ENCODE assay signal across 8 cellular contexts in genomic region chr1:219927298-219927955, GRCh38. TPM values are rescaled to one million over a fixed set of nuclear protein-coding genes. Genes with fewer than 3 reads are reported as not detected.
DNase-seq lines count a peak whose midpoint lies in the region; ATAC-seq, FAIRE-seq and TF ChIP-seq lines count a peak whose summit lies in the region.

No MANE protein-coding gene starts in this region.

- CTCF ChIA-PET in GM12878 (lab: Yijun Ruan, JAX) = interaction anchor here (0.7 kb wide), 1 partner anchor 41 kb away, joined by 3 read pairs; no protein-coding TSS in a partner anchor

- 4% methylated on average over 29 of the region's 31 CpGs for WGBS in GM12878 (ENCODE audit: insufficient coverage, insufficient replicate concordance, low lambda C conversion rate, missing lambda C conversion rate)

- H3K36me3 ChIP-seq in right atrium auricular region (no peaks in the 10 kb centered on the region), GM12878 (ENCODE audit: control insufficient read depth in 2 of 2, insufficient read depth in 2 of 2, low read length in 1 of 2) (no peaks in the 10 kb centered on the region), muscle layer of colon (ENCODE audit: insufficient read depth, low read length) (no peaks in the 10 kb centered on the region), vagina (no peaks in the 10 kb centered on the region)

- no peak for ATAC-seq in GM12878

- intact Hi-C loops in cardiac septum (cut with DNase I) = no loop called here
- intact Hi-C loops in GM12878 (cut with micrococcal nuclease; ENCODE audit: unreplicated experiment) = no loop called here
- intact Hi-C loops in vagina (cut with DNase I) = no loop called here

- no peaks in the 10 kb centered on the region for H3K79me2 ChIP-seq in GM12878 (ENCODE audit: control insufficient read depth, insufficient read depth, low read length)

- in situ Hi-C loops in GM12878 (cut with MboI) = no loop called here

- H3K27ac ChIP-seq in right atrium auricular region (no peak overlapping the region), GM12878 (ENCODE audit: control insufficient read depth, insufficient read depth) (no peak overlapping the region), muscle layer of colon (ENCODE audit: low read depth, low read length) (no peak overlapping the region), vagina (no peak overlapping the region)

- H3K4me3 ChIP-seq in right atrium auricular region = peak overlapping the region; percentile 23 to 49
- H3K4me3 ChIP-seq in GM12878 = peak overlapping the region; percentile 27; the same call in 1 of the 2 replicates
- peak overlapping the region; percentile 41 to 49 for H3K4me3 ChIP-seq in muscle layer of colon (ENCODE audit: low read depth in 1 of 2, low read length in 2 of 2)
- H3K4me3 ChIP-seq in vagina = peak overlapping the region; percentile 35 to 51

- no peak for DNase-seq in right atrium auricular region (ENCODE audit: low spot score)
- no peak for DNase-seq in cardiac septum (ENCODE audit: low spot score)
- DNase-seq in GM12878 (ENCODE audit: low read depth, low spot score) = no peak
- DNase-seq in vagina (ENCODE audit: extremely low spot score in 2 of 2) = no peak
- DNase-seq in NCI-H2029 (lab: John Stamatoyannopoulos, UW) = no peak
- no peak for DNase-seq in NCI-H2196 treated with DMSO at 0.1 percent for 48 hours (lab: John Stamatoyannopoulos, UW; ENCODE audit: unreplicated experiment)
- DNase-seq in ureter (ENCODE audit: low spot score) = no peak

- peaks cover 0 to 11% of the 10 kb centered on the region in 2 donors for H3K4me1 ChIP-seq in right atrium auricular region
- no peaks in the 10 kb centered on the region; the same call in 1 of the 2 replicates for H3K4me1 ChIP-seq in GM12878 (ENCODE audit: control insufficient read depth, insufficient read depth, low read length)
- no peaks in the 10 kb centered on the region for H3K4me1 ChIP-seq in muscle layer of colon (ENCODE audit: insufficient read depth, low read length)
- peaks cover 8% of the 10 kb centered on the region for H3K4me1 ChIP-seq in vagina

- POLR2A ChIA-PET in GM12878 (lab: Charles Lee) = interaction anchor here (0.6 kb wide), 1 partner anchor 20 kb away, joined by 3 read pairs; no protein-coding TSS in a partner anchor

- no peak overlapping the region; the same call in 1 of the 2 replicates for H2AFZ ChIP-seq in GM12878 (ENCODE audit: control insufficient read depth, low read depth, low read length)

- no peak for TF ChIP-seq CTCF in right atrium auricular region (IDR thresholded peaks at IDR 0.05)
- no peak for TF ChIP-seq CTCF in GM12878 (IDR thresholded peaks at IDR 0.05 in 2 of 3, conservative IDR thresholded peaks at IDR 0.05 in 1 of 3; ENCODE audit: control insufficient read depth in 2 of 3, extremely low read depth in 1 of 3, insufficient read depth in 1 of 3, low read depth in 3 of 3, low read length in 3 of 3)
- no peak for TF ChIP-seq CTCF in vagina (IDR thresholded peaks at IDR 0.05)

- BruUV-seq in GM12878 (replicated peaks; lab: Mats Ljungman, UMichigan) = no TSS peak

- H3K27me3 ChIP-seq in right atrium auricular region (peaks cover 0 to 11% of the 10 kb centered on the region in 2 donors), GM12878 (replicated peaks in 1 of 2; ENCODE audit: control insufficient read depth in 2 of 2, insufficient read depth in 2 of 2, low read length in 1 of 2) (peaks cover 7 to 14% of the 10 kb centered on the region in 2 experiments), muscle layer of colon (ENCODE audit: control insufficient read depth in 1 of 2, insufficient read depth in 2 of 2, low read length in 2 of 2) (peaks cover 10 to 19% of the 10 kb centered on the region in 2 donors), vagina (no peaks in the 10 kb centered on the region)

- no peak for TF ChIP-seq RAD21 in GM12878 (IDR thresholded peaks at IDR 0.05; ENCODE audit: insufficient read depth, low read depth, low read length)

- SMC1A ChIA-PET in GM12878 (lab: Charles Lee; ENCODE audit: uncharacterized antibody, unreplicated experiment) = interaction anchor here (1.1 kb wide), 1 partner anchor 8 kb away, joined by 3 read pairs; no protein-coding TSS in a partner anchor

- H3K9me3 ChIP-seq in right atrium auricular region (no peaks in the 10 kb centered on the region), GM12878 (replicated peaks; ENCODE audit: control insufficient read depth, insufficient read depth, low read length) (no peaks in the 10 kb centered on the region), muscle layer of colon (ENCODE audit: low read length) (no peaks in the 10 kb centered on the region), vagina (no peaks in the 10 kb centered on the region)

- no peak overlapping the region for H3K9ac ChIP-seq in GM12878 (ENCODE audit: control insufficient read depth, insufficient read depth, low read length)
- H3K9ac ChIP-seq in muscle layer of colon (ENCODE audit: low read length) = no peak overlapping the region

- no peak for TF ChIP-seq EP300 in GM12878 (IDR thresholded peaks at IDR 0.05; ENCODE audit: borderline replicate concordance in 1 of 2, control insufficient read depth in 1 of 2, low read depth in 2 of 2, low read length in 2 of 2)

- no peaks in the 10 kb centered on the region for H4K20me1 ChIP-seq in GM12878 (ENCODE audit: control insufficient read depth, insufficient read depth)

- peak overlapping the region; percentile 66; the same call in 1 of the 2 replicates for H3K4me2 ChIP-seq in GM12878 (ENCODE audit: control insufficient read depth, insufficient read depth)

- no peak for FAIRE-seq in GM12878 (lab: Jason Lieb, UNC)

- TF ChIP-seq POLR2A in GM12878 (IDR thresholded peaks at IDR 0.05; ENCODE audit: low read depth, low read length) (no peak), vagina (IDR thresholded peaks at IDR 0.05) (no peak)

- RAD21 ChIA-PET in GM12878 (lab: Charles Lee; ENCODE audit: unreplicated experiment) = no interaction called here

TF ChIP-seq in GM12878, 131 proteins besides CTCF, POLR2A, EP300 and RAD21 (continues in another document):
- no peak for TF ChIP-seq CBX5 (IDR thresholded peaks at IDR 0.05; ENCODE audit: low read depth)
- no peak for TF ChIP-seq POU2F2 (IDR thresholded peaks at IDR 0.05; ENCODE audit: borderline replicate concordance, low read depth, low read length)
- TF ChIP-seq SREBF1 (IDR thresholded peaks at IDR 0.05; ENCODE audit: low read length) = no peak
- TF ChIP-seq NR2F1 (conservative IDR thresholded peaks at IDR 0.05) = no peak
- no peak for TF ChIP-seq NRF1 (conservative IDR thresholded peaks at IDR 0.05; ENCODE audit: low read depth, low read length)
- TF ChIP-seq POLR2AphosphoS5 (IDR thresholded peaks at IDR 0.05; ENCODE audit: low read length) = no peak
- no peak for TF ChIP-seq NFXL1 (IDR thresholded peaks at IDR 0.05; ENCODE audit: borderline replicate concordance)
- TF ChIP-seq BHLHE40 (IDR thresholded peaks at IDR 0.05; ENCODE audit: borderline replicate concordance in 1 of 2, low read depth in 2 of 2, low read length in 1 of 2) = no peak
- no peak for TF ChIP-seq SMC3 (IDR thresholded peaks at IDR 0.05; ENCODE audit: borderline replicate concordance, low read length)
- no peak for TF ChIP-seq EED (IDR thresholded peaks at IDR 0.05; ENCODE audit: low read depth)
- TF ChIP-seq, protein P1, sequence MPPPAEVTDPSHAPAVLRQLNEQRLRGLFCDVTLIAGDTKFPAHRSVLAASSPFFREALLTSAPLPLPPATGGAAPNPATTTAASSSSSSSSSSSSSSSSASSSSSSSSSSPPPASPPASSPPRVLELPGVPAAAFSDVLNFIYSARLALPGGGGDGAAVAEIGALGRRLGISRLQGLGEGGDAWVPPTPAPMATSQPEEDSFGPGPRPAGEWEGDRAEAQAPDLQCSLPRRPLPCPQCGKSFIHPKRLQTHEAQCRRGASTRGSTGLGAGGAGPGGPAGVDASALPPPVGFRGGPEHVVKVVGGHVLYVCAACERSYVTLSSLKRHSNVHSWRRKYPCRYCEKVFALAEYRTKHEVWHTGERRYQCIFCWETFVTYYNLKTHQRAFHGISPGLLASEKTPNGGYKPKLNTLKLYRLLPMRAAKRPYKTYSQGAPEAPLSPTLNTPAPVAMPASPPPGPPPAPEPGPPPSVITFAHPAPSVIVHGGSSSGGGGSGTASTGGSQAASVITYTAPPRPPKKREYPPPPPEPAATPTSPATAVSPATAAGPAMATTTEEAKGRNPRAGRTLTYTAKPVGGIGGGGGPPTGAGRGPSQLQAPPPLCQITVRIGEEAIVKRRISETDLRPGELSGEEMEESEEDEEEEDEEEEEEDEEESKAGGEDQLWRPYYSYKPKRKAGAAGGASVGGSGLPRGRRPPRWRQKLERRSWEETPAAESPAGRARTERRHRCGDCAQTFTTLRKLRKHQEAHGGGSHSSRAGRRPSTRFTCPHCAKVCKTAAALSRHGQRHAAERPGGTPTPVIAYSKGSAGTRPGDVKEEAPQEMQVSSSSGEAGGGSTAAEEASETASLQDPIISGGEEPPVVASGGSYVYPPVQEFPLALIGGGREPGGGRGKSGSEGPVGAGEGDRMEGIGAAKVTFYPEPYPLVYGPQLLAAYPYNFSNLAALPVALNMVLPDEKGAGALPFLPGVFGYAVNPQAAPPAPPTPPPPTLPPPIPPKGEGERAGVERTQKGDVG (CRISPR knock-in tag; IDR thresholded peaks at IDR 0.05) = no peak
- TF ChIP-seq ASH2L (IDR thresholded peaks at IDR 0.05; ENCODE audit: borderline replicate concordance, low read depth) = no peak
- TF ChIP-seq CBX3 (IDR thresholded peaks at IDR 0.05; ENCODE audit: borderline replicate concordance, low read depth) = no peak
- TF ChIP-seq ZNF24 (IDR thresholded peaks at IDR 0.05) = no peak

RNA-seq across cellular contexts. Expression of gene SLC30A10, which starts 0.9 kb away (rescaled TPM):
- total RNA-seq in right atrium auricular region (not detected), cardiac septum (not detected), GM12878 (2014; rRNA removed) (not detected in 2 replicates), GM12878 (2014; rRNA removed; fragmentation: Illumina TruSeq; extraction: Trizol) (not detected in 2 replicates), GM12878 (2021) (not detected in 2 replicates), vagina (0.25 TPM), ureter (not detected)
- total RNA-seq in GM12878 (2013; cell fraction: nucleolus; rRNA removed) = not detected in 2 replicates
- not detected for polyA plus RNA-seq in GM12878 (2011; ENCODE audit: low read depth)
- polyA plus RNA-seq in GM12878 (2011; rRNA removed) (not detected in 2 replicates), GM12878 (2014; fragmentation: Illumina TruSeq; extraction: Trizol) (not detected in 2 replicates), GM12878 (2014; fragmentation: Nextera tagmentation; extraction: Ambion mirVana) (not detected), GM12878 (2014; rRNA removed) (not detected in 2 replicates), GM12878 (2016; fragmentation: Nextera tagmentation; extraction: Ambion mirVana) (not detected)
- polyA plus RNA-seq in GM12878 (2011; cell fraction: cytosol; rRNA removed) = not detected in 2 replicates
- polyA plus RNA-seq in GM12878 (2011; cell fraction: nucleus; rRNA removed) = not detected in 2 replicates
- polyA plus RNA-seq in GM12878 (2012) = not detected in 2 replicates
- not detected in 2 replicates for polyA minus RNA-seq in GM12878 (2011; rRNA and poly(A)+ RNA removed)
- polyA minus RNA-seq in GM12878 (2011; cell fraction: cytosol; rRNA and poly(A)+ RNA removed) = not detected in 2 replicates
- not detected in 2 replicates for polyA minus RNA-seq in GM12878 (2011; cell fraction: nucleus; rRNA and poly(A)+ RNA removed)
